Comparison of ENCODE assay signal across 8 cellular contexts in the genomic region with DNA sequence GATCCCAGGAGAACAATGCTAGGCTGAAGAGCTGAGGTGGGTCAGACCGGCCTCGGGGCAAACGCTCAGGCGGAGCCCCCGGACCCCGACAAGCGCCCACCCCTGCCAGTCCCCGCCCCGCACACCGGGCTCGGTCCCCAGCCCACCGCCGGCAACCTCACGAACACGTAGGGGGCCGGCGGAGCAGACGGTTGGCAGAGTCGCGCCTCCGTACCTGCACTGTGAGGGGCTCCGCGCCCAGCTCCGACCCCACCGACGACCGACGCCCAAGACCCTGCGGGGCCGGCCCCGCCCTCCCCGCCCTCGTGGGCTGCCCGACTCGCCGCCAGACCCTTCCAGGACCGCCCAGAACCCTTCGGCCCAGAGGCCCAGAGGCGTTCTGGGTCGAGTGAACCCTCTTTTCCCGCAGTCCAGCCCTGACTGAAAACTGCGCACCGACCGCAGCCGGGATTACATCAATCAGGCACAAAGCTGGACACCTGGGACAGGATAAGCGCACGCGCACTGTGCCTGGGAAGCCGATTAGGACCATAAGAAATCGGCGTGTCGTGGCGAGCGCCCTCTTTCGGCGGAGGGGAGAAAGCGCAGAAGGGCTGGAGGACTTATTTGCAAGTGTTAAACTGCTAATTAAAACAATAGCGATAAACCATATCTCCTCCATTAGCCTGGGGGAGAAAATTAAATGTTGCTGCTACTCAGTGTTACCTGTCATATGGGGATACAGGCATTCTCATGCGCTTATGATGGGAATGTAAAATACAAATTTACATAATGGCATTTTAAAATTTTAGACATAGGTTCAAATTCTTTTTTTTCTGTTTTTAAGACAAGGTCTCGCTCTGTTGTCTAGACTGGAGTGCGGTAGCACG. TPM values are rescaled to one million over a fixed set of nuclear protein-coding genes. Genes with fewer than 3 reads are reported as not detected.
A peak's percentile ranks its signal among the peaks of the same experiment; 100 is the strongest.
DNase-seq lines count a peak whose midpoint lies in the region; ATAC-seq and TF ChIP-seq lines count a peak whose summit lies in the region.

No MANE protein-coding gene starts in this region.

- H3K27me3 ChIP-seq in GM06990 (replicated peaks; ENCODE audit: control insufficient read depth, insufficient read depth, low read length), result no peaks in the 10 kb centered on the region
- H3K27me3 ChIP-seq in trophoblast cell (ENCODE audit: insufficient read depth, low read length), result no peaks in the 10 kb centered on the region
- H3K27me3 ChIP-seq in transverse colon, result no peaks in the 10 kb centered on the region

- no peak overlapping the region for H2BK12ac ChIP-seq in trophoblast cell (ENCODE audit: low read length)

- peak overlapping the region; percentile 95 for H4K8ac ChIP-seq in trophoblast cell (ENCODE audit: low read depth, low read length)

- H3K79me1 ChIP-seq in trophoblast cell (ENCODE audit: low read length), result peaks cover 8% of the 10 kb centered on the region

- peak overlapping the region; percentile 96 for H2AFZ ChIP-seq in trophoblast cell (ENCODE audit: insufficient read depth, low read length, poor library complexity)

- H3K4ac ChIP-seq in trophoblast cell (ENCODE audit: low read depth, low read length), result peak overlapping the region; percentile 93

- peaks cover 2 to 3% of the 10 kb centered on the region in 2 experiments for H3K4me1 ChIP-seq in trophoblast cell (ENCODE audit: control insufficient read depth in 1 of 2, insufficient read depth in 2 of 2, low read length in 2 of 2)
- H3K4me1 ChIP-seq in transverse colon, result peaks cover 5 to 34% (median 19%) of the 10 kb centered on the region in 4 donors

- H4K91ac ChIP-seq in trophoblast cell (ENCODE audit: low read depth, low read length), result peak overlapping the region; percentile 86

- peaks cover 5% of the 10 kb centered on the region for H3K27me3 Mint-ChIP-seq in activated naive CD8-positive, alpha-beta T cell treated with anti-CD3 and anti-CD28 coated beads, Interleukin-2, amount 10 ng/mL, durations not matched to agents 7 days and 5 days

- peak overlapping the region; percentile 73 for H2AK5ac ChIP-seq in trophoblast cell (ENCODE audit: low read length)

- in situ Hi-C loops in transverse colon (cut with MboI; ENCODE audit: low pct_ligation_motif_present in 1 of 4, low pct_unique_long_range_greater_than_20kb in 1 of 4, low sequenced_read_pairs in 3 of 4), result no loop called here

- H3K9ac ChIP-seq in trophoblast cell (ENCODE audit: low read length), result peak overlapping the region; percentile 93

- H3K27ac Mint-ChIP-seq in activated naive CD8-positive, alpha-beta T cell treated with anti-CD3 and anti-CD28 coated beads, Interleukin-2, amount 10 ng/mL, durations not matched to agents 7 days and 5 days, result peak overlapping the region; percentile 99

- H3K36me3 ChIP-seq in GM06990 (ENCODE audit: control insufficient read depth, insufficient read depth, low read length) (no peaks in the 10 kb centered on the region), trophoblast cell (ENCODE audit: control insufficient read depth in 1 of 2, insufficient read depth in 2 of 2, low read length in 2 of 2) (no peaks in the 10 kb centered on the region), transverse colon (no peaks in the 10 kb centered on the region)

- H3K9me3 ChIP-seq in trophoblast cell (ENCODE audit: insufficient read depth, low read depth, low read length) (no peaks in the 10 kb centered on the region), transverse colon (no peaks in the 10 kb centered on the region)

- H3K36me3 Mint-ChIP-seq in activated naive CD8-positive, alpha-beta T cell treated with anti-CD3 and anti-CD28 coated beads, Interleukin-2, amount 10 ng/mL, durations not matched to agents 7 days and 5 days, result no peaks in the 10 kb centered on the region

- POLR2A ChIA-PET in activated naive CD8-positive, alpha-beta T cell treated with anti-CD3 and anti-CD28 coated beads, Interleukin-2, amount 10 ng/mL, durations not matched to agents 7 days and 5 days (lab: Charles Lee), result interaction anchor here (0.7 to 2.7 kb wide), 13 partner anchors 26 to 193 kb away, joined by 3 to 14 read pairs (median 3); a partner anchor contains a TSS

- H4K12ac ChIP-seq in trophoblast cell (ENCODE audit: low read depth, low read length), result peak overlapping the region; percentile 57

- peak overlapping the region; percentile 53 for H3K27ac ChIP-seq in trophoblast cell (ENCODE audit: low read depth, low read length)
- peak overlapping the region; percentile 89 to 96 (median 92) for H3K27ac ChIP-seq in transverse colon

- no CpG with 5 or more reads among the region's 62 CpGs for WGBS in trophoblast cell (ENCODE audit: extremely low coverage, insufficient coverage, insufficient read length)
- WGBS in transverse colon (ENCODE audit: low coverage in 1 of 2), 2 donors, result 2 to 4% methylated on average over 17 to 38 of the region's 62 CpGs

- peak; percentile 98 for TF ChIP-seq CTCF in GM06990 (IDR thresholded peaks at IDR 0.05; ENCODE audit: insufficient read depth, low read length, poor library complexity, severe bottlenecking)
- peak; percentile 99 for TF ChIP-seq CTCF in HFF-Myc (IDR thresholded peaks at IDR 0.05; ENCODE audit: low read depth, low read length, missing control alignments)
- peak; percentile 96 to 98 (median 97) for TF ChIP-seq CTCF in transverse colon (IDR thresholded peaks at IDR 0.05)

- TF ChIP-seq POLR2A in transverse colon (IDR thresholded peaks at IDR 0.05), result peak; percentile 41

- peak overlapping the region; percentile 95 for H3K14ac ChIP-seq in trophoblast cell (ENCODE audit: low read length)

- H3K4me3 ChIP-seq in GM06990 (replicated peaks; ENCODE audit: low read depth, low read length), result peak overlapping the region; percentile 79
- H3K4me3 ChIP-seq in HFF-Myc (replicated peaks; ENCODE audit: low read depth, low read length), result peak overlapping the region; percentile 94
- H3K4me3 ChIP-seq in trophoblast cell (ENCODE audit: low read depth, low read length), result peak overlapping the region; percentile 89
- peak overlapping the region; percentile 82 to 98 (median 97) for H3K4me3 ChIP-seq in transverse colon

- intact Hi-C loops in Right ventricle myocardium superior (cut with DNase I), result no loop called here
- intact Hi-C loops in transverse colon (cut with DNase I; ENCODE audit: low total_unique reads), result no loop called here

- peak; percentile 85 for ATAC-seq in activated naive CD8-positive, alpha-beta T cell treated with anti-CD3 and anti-CD28 coated beads, Interleukin-2, amount 10 ng/mL, durations not matched to agents 7 days and 5 days (ENCODE audit: low read depth)
- ATAC-seq in Right ventricle myocardium superior (ENCODE audit: poor library complexity), result peak; percentile 90

- H3K18ac ChIP-seq in trophoblast cell (ENCODE audit: low read length), result peak overlapping the region; percentile 55

- no peak for TF ChIP-seq EP300 in transverse colon (IDR thresholded peaks at IDR 0.05; ENCODE audit: low read depth)

- H2BK5ac ChIP-seq in trophoblast cell (ENCODE audit: low read depth, low read length, poor library complexity), result peak overlapping the region; percentile 98

- peaks cover 4% of the 10 kb centered on the region for H3K4me1 Mint-ChIP-seq in activated naive CD8-positive, alpha-beta T cell treated with anti-CD3 and anti-CD28 coated beads, Interleukin-2, amount 10 ng/mL, durations not matched to agents 7 days and 5 days

- H3K4me2 ChIP-seq in trophoblast cell (ENCODE audit: low read length), result peak overlapping the region; percentile 80

- H2BK120ac ChIP-seq in trophoblast cell (ENCODE audit: insufficient read depth, low read length, poor library complexity), result peak overlapping the region; percentile 92

- H3K9me3 Mint-ChIP-seq in activated naive CD8-positive, alpha-beta T cell treated with anti-CD3 and anti-CD28 coated beads, Interleukin-2, amount 10 ng/mL, durations not matched to agents 7 days and 5 days, result no peaks in the 10 kb centered on the region

- peaks cover 8% of the 10 kb centered on the region for H3K79me2 ChIP-seq in trophoblast cell (ENCODE audit: control insufficient read depth, insufficient read depth, low read length, poor library complexity)

- H3K4me3 Mint-ChIP-seq in activated naive CD8-positive, alpha-beta T cell treated with anti-CD3 and anti-CD28 coated beads, Interleukin-2, amount 10 ng/mL, durations not matched to agents 7 days and 5 days, result peak overlapping the region; percentile 90

- no peak overlapping the region for H3K23ac ChIP-seq in trophoblast cell (ENCODE audit: low read length)

- peak; percentile 87 for DNase-seq in GM06990 (ENCODE audit: extremely low read depth, insufficient read length)
- peak; percentile 61 for DNase-seq in HFF-Myc (ENCODE audit: extremely low read depth, low read depth)
- DNase-seq in NCI-H1105 treated with DMSO at 0.1 percent for 48 hours (lab: John Stamatoyannopoulos, UW), result peak; percentile 90
- peak; percentile 78 for DNase-seq in SKM-1 treated with dmso at 0.1 percent for 144 hours (lab: John Stamatoyannopoulos, UW; ENCODE audit: unreplicated experiment)
- DNase-seq in activated naive CD8-positive, alpha-beta T cell treated with anti-CD3 and anti-CD28 coated beads, Interleukin-2, amount 10 ng/mL, durations not matched to agents 7 days and 5 days, result peak; percentile 97
- peak; percentile 94 for DNase-seq in Right ventricle myocardium superior
- peak; percentile 88 to 99 for DNase-seq in trophoblast cell
- DNase-seq in transverse colon, result peak; percentile 96

RNA-seq across cellular contexts. Expression of a gene that starts 11.7 kb away (rescaled TPM):
- total RNA-seq in activated naive CD8-positive, alpha-beta T cell treated with anti-CD3 and anti-CD28 coated beads, Interleukin-2, amount 10 ng/mL, durations not matched to agents 7 days and 5 days, result 100 to 1,000 TPM; 111 to 113 TPM
- 149 TPM for total RNA-seq in Right ventricle myocardium superior
- 155 and 165 TPM in 2 replicates for polyA plus RNA-seq in trophoblast cell (2013)
- total RNA-seq in transverse colon, result 100 to 1,000 TPM; 109 to 134 (median 122) TPM

RNA-seq across cellular contexts. Expression of a gene that starts 29.6 kb away (rescaled TPM):
- 1 to 10 TPM; 3.7 to 5.8 TPM for total RNA-seq in activated naive CD8-positive, alpha-beta T cell treated with anti-CD3 and anti-CD28 coated beads, Interleukin-2, amount 10 ng/mL, durations not matched to agents 7 days and 5 days
- total RNA-seq in Right ventricle myocardium superior (0.62 TPM), transverse colon (1 to 10 TPM in 1 of 4 donors, under 1 TPM in 1, not detected in 2; 0.82 to 1.3 TPM)
- polyA plus RNA-seq in trophoblast cell (2013), result 0.29 and 0.31 TPM in 2 replicates

RNA-seq across cellular contexts. Expression of a gene that starts 29.7 kb away (rescaled TPM):
- 10 to 100 TPM; 88.9 to 94.4 TPM for total RNA-seq in activated naive CD8-positive, alpha-beta T cell treated with anti-CD3 and anti-CD28 coated beads, Interleukin-2, amount 10 ng/mL, durations not matched to agents 7 days and 5 days
- total RNA-seq in Right ventricle myocardium superior (2.2 TPM), transverse colon (1 to 10 TPM in 2 of 4 donors, not detected in 2; 2.3 to 7.0 TPM)
- 4.7 TPM in 2 replicates for polyA plus RNA-seq in trophoblast cell (2013)

RNA-seq across cellular contexts. Expression of a gene that starts 48.6 kb away (rescaled TPM):
- 1 to 10 TPM; 3.6 to 6.6 TPM for total RNA-seq in activated naive CD8-positive, alpha-beta T cell treated with anti-CD3 and anti-CD28 coated beads, Interleukin-2, amount 10 ng/mL, durations not matched to agents 7 days and 5 days
- total RNA-seq in Right ventricle myocardium superior (1.3 TPM), transverse colon (1 to 10 TPM in 3 of 4 donors, under 1 TPM in 1; 0.37 to 6.1 (median 3.5) TPM)
- 0.48 and 0.65 TPM in 2 replicates for polyA plus RNA-seq in trophoblast cell (2013)

RNA-seq across cellular contexts. Expression of a gene that starts 49.9 kb away (rescaled TPM):
- 1 to 10 TPM in 1 of 2 experiments, under 1 TPM in 1; 0.80 to 1.8 TPM for total RNA-seq in activated naive CD8-positive, alpha-beta T cell treated with anti-CD3 and anti-CD28 coated beads, Interleukin-2, amount 10 ng/mL, durations not matched to agents 7 days and 5 days
- total RNA-seq in Right ventricle myocardium superior (17.8 TPM), transverse colon (10 to 100 TPM; 29.7 to 46.4 (median 41.9) TPM)
- 44.2 and 46.2 TPM in 2 replicates for polyA plus RNA-seq in trophoblast cell (2013)

Comparison
In these comparisons a context has a peak if more than half of its experiments do, and no peak if none do; other contexts are left out.
1. Peak in every context shown above with its lines: DNase-seq, ATAC-seq, H3K4me3 ChIP-seq and H3K27ac ChIP-seq.
2. RNA of a gene that starts 29.7 kb away (total RNA-seq): 88.9 to 94.4 TPM in activated naive CD8-positive, alpha-beta T cell treated with anti-CD3 and anti-CD28 coated beads, Interleukin-2, amount 10 ng/mL, durations not matched to agents 7 days and 5 days; 2.3 to 7.0 TPM in transverse colon and 2.2 TPM in Right ventricle myocardium superior (single experiment); every median in the first group is over 10 times any median in the second.